8 cellular contexts compared by ENCODE assay signal in genomic region chr10:73590881-73591577, GRCh38. TPM values are rescaled to one million over a fixed set of nuclear protein-coding genes. Genes with fewer than 3 reads are reported as not detected.
A peak's percentile ranks its signal among the peaks of the same experiment; 100 is the strongest.
DNase-seq lines count a peak whose midpoint lies in the region; ATAC-seq and TF ChIP-seq lines count a peak whose summit lies in the region.

TSS of gene USP54 (minus strand) at chr10:73591342. CDS start at chr10:73575658, 15,684 bp downstream.

- DNase-seq in CD4-positive, alpha-beta memory T cell, result peak in 4 of 5 donors; percentile 17 to 41 (median 28)
- peak in 32 of 56 donors; percentile 4 to 75 (median 39) for DNase-seq in amygdala (lab: John Stamatoyannopoulos, UW)
- DNase-seq in left ventricle myocardium inferior, result no peak
- peak in 1 of 2 donors; percentile 11 for DNase-seq in trophoblast cell
- no peak for DNase-seq in DMS 273 treated with DMSO at 0.1 percent for 48 hours (lab: John Stamatoyannopoulos, UW)
- no peak for DNase-seq in activated CD4-positive, CD25-positive, alpha-beta regulatory T cell treated with anti-CD3 and anti-CD28 coated beads, Interleukin-2, amount 50 U/mL, for 72 hours

- no peak within 1 kb of the TSS for H2AK5ac ChIP-seq in trophoblast cell (ENCODE audit: low read length)

- H4K8ac ChIP-seq in trophoblast cell (ENCODE audit: low read depth, low read length), result no peak within 1 kb of the TSS

- no peaks in the 10 kb centered on the region for H3K9me3 ChIP-seq in CD4-positive, alpha-beta memory T cell (ENCODE audit: control insufficient read depth in 1 of 2, low read length in 2 of 2)
- H3K9me3 ChIP-seq in left ventricle myocardium inferior (replicated peaks) (no peaks in the 10 kb centered on the region), trophoblast cell (ENCODE audit: insufficient read depth, low read depth, low read length) (no peaks in the 10 kb centered on the region)

- peak within 1 kb of the TSS; percentile 55 to 79 (median 74) for H3K4me3 Mint-ChIP-seq in CD4-positive, alpha-beta memory T cell
- H3K4me3 Mint-ChIP-seq in IgD-negative memory B cell, result peak within 1 kb of the TSS in 2 of 4 donors; percentile 83 to 86

- CTCF ChIA-PET in CD4-positive, alpha-beta memory T cell (lab: Charles Lee; ENCODE audit: partially characterized antibody), result interaction anchor here (1.3 kb wide), 1 partner anchor 53 kb away, joined by 3 read pairs; no protein-coding TSS in a partner anchor

- H4K91ac ChIP-seq in trophoblast cell (ENCODE audit: low read depth, low read length), result no peak within 1 kb of the TSS

- no peaks in the 10 kb centered on the region for H3K36me3 ChIP-seq in CD4-positive, alpha-beta memory T cell (ENCODE audit: insufficient read depth, low read length)
- H3K36me3 ChIP-seq in left ventricle myocardium inferior (no peaks in the 10 kb centered on the region), trophoblast cell (ENCODE audit: control insufficient read depth in 1 of 2, insufficient read depth in 2 of 2, low read length in 2 of 2) (no peaks in the 10 kb centered on the region)

- H3K23ac ChIP-seq in trophoblast cell (ENCODE audit: low read length), result no peak within 1 kb of the TSS

- intact Hi-C loops in CD4-positive, alpha-beta memory T cell (cut with micrococcal nuclease), result no loop called here
- intact Hi-C loops in left ventricle myocardium inferior (cut with micrococcal nuclease), result no loop called here

- no peak within 1 kb of the TSS for H2AFZ ChIP-seq in trophoblast cell (ENCODE audit: insufficient read depth, low read length, poor library complexity)

- no peaks in the 10 kb centered on the region for H3K27me3 Mint-ChIP-seq in CD4-positive, alpha-beta memory T cell
- H3K27me3 Mint-ChIP-seq in IgD-negative memory B cell, result no peaks in the 10 kb centered on the region

- H3K36me3 Mint-ChIP-seq in CD4-positive, alpha-beta memory T cell, result no peaks in the 10 kb centered on the region
- H3K36me3 Mint-ChIP-seq in IgD-negative memory B cell, result peaks cover 5% of the 10 kb centered on the region

- POLR2A ChIA-PET in CD4-positive, alpha-beta memory T cell (lab: Charles Lee; ENCODE audit: partially characterized antibody), result interaction anchor here (0.7 to 1.5 kb wide), 4 partner anchors 35 to 1507 kb away, joined by 3 to 8 read pairs (median 4); partner anchors contain the start of gene PPP3CB

- peaks cover 11 to 28% (median 16%) of the 10 kb centered on the region in 4 donors for H3K4me1 Mint-ChIP-seq in CD4-positive, alpha-beta memory T cell
- peaks cover 11 to 19% (median 11%) of the 10 kb centered on the region in 3 donors for H3K4me1 Mint-ChIP-seq in IgD-negative memory B cell

- H3K4me1 ChIP-seq in CD4-positive, alpha-beta memory T cell (ENCODE audit: insufficient read depth, low read length), result peaks cover 21% of the 10 kb centered on the region
- peaks cover 52% of the 10 kb centered on the region for H3K4me1 ChIP-seq in left ventricle myocardium inferior
- no peaks in the 10 kb centered on the region for H3K4me1 ChIP-seq in trophoblast cell (ENCODE audit: control insufficient read depth in 1 of 2, insufficient read depth in 2 of 2, low read length in 2 of 2)

- H2BK120ac ChIP-seq in trophoblast cell (ENCODE audit: insufficient read depth, low read length, poor library complexity), result peak within 1 kb of the TSS; percentile 46

- peak within 1 kb of the TSS in 1 of 2 donors; percentile 8 for H3K4me3 ChIP-seq in CD4-positive, alpha-beta memory T cell (ENCODE audit: low read length in 2 of 2)
- H3K4me3 ChIP-seq in left ventricle myocardium inferior (peak within 1 kb of the TSS; percentile 36), trophoblast cell (ENCODE audit: low read depth, low read length) (no peak within 1 kb of the TSS)

- H3K4ac ChIP-seq in trophoblast cell (ENCODE audit: low read depth, low read length), result no peak within 1 kb of the TSS

- H3K27me3 ChIP-seq in CD4-positive, alpha-beta memory T cell (ENCODE audit: insufficient read depth, low read length), result no peaks in the 10 kb centered on the region
- no peaks in the 10 kb centered on the region for H3K27me3 ChIP-seq in left ventricle myocardium inferior (ENCODE audit: low read depth)
- no peaks in the 10 kb centered on the region for H3K27me3 ChIP-seq in trophoblast cell (ENCODE audit: insufficient read depth, low read length)

- H3K4me2 ChIP-seq in trophoblast cell (ENCODE audit: low read length), result peak within 1 kb of the TSS; percentile 58

- H3K9me3 Mint-ChIP-seq in CD4-positive, alpha-beta memory T cell, result no peaks in the 10 kb centered on the region
- no peaks in the 10 kb centered on the region for H3K9me3 Mint-ChIP-seq in IgD-negative memory B cell

- H3K27ac Mint-ChIP-seq in CD4-positive, alpha-beta memory T cell, result peak within 1 kb of the TSS; percentile 24 to 86 (median 76)
- peak within 1 kb of the TSS in 2 of 3 donors; percentile 0 to 40 for H3K27ac Mint-ChIP-seq in IgD-negative memory B cell

- H3K27ac ChIP-seq in CD4-positive, alpha-beta memory T cell (ENCODE audit: low read depth, low read length), result no peak within 1 kb of the TSS
- H3K27ac ChIP-seq in left ventricle myocardium inferior (replicated peaks) (peak within 1 kb of the TSS; percentile 73), trophoblast cell (ENCODE audit: low read depth, low read length) (peak within 1 kb of the TSS; percentile 52)

- no peak within 1 kb of the TSS for H4K12ac ChIP-seq in trophoblast cell (ENCODE audit: low read depth, low read length)

- H2BK12ac ChIP-seq in trophoblast cell (ENCODE audit: low read length), result no peak within 1 kb of the TSS

- no peak within 1 kb of the TSS for H3K18ac ChIP-seq in trophoblast cell (ENCODE audit: low read length)

- peaks cover 1% of the 10 kb centered on the region for H3K79me1 ChIP-seq in trophoblast cell (ENCODE audit: low read length)

- TF ChIP-seq CTCF in left ventricle myocardium inferior (IDR thresholded peaks at IDR 0.05; ENCODE audit: borderline replicate concordance), result no peak

- WGBS in trophoblast cell (ENCODE audit: extremely low coverage, insufficient coverage, insufficient read length), result no CpG with 5 or more reads among the region's 4 CpGs

- no peak for ATAC-seq in HG02763 (IDR thresholded peaks at IDR 0.05; ENCODE audit: unreplicated experiment)

- no peak within 1 kb of the TSS for H3K9ac ChIP-seq in trophoblast cell (ENCODE audit: low read length)

- peak within 1 kb of the TSS; percentile 44 for H2BK5ac ChIP-seq in trophoblast cell (ENCODE audit: low read depth, low read length, poor library complexity)

- no peak within 1 kb of the TSS for H3K14ac ChIP-seq in trophoblast cell (ENCODE audit: low read length)

- H3K79me2 ChIP-seq in trophoblast cell (ENCODE audit: control insufficient read depth, insufficient read depth, low read length, poor library complexity), result no peaks in the 10 kb centered on the region

RNA-seq across cellular contexts. Expression of gene USP54, which starts in this region (rescaled TPM):
- 1 to 10 TPM; 7.4 to 7.6 TPM for total RNA-seq in CD4-positive, alpha-beta memory T cell
- polyA plus RNA-seq in CD4-positive, alpha-beta memory T cell, result 1 to 10 TPM in 1 of 2 donors, under 1 TPM in 1; 0.04 to 1.4 TPM
- polyA plus RNA-seq in IgD-negative memory B cell, result 0.75 TPM
- total RNA-seq in left ventricle myocardium inferior, result 19.6 TPM
- 7.0 and 7.8 TPM in 2 replicates for polyA plus RNA-seq in trophoblast cell (2013)

Comparison
In these comparisons a context has a peak if more than half of its experiments do, and no peak if none do; other contexts are left out.
1. DNase-seq: peak in CD4-positive, alpha-beta memory T cell (4 of 5) and amygdala (32 of 56); none in left ventricle myocardium inferior (single experiment), DMS 273 treated with DMSO at 0.1 percent for 48 hours (single experiment) and activated CD4-positive, CD25-positive, alpha-beta regulatory T cell treated with anti-CD3 and anti-CD28 coated beads, Interleukin-2, amount 50 U/mL, for 72 hours (single experiment).